ENCODE assay signal across 9 cellular contexts in genomic region chr6:37517411-37517812, GRCh38. TPM values are rescaled to one million over a fixed set of nuclear protein-coding genes. Genes with fewer than 3 reads are reported as not detected.
DNase-seq lines count a peak whose midpoint lies in the region; ATAC-seq and TF ChIP-seq lines count a peak whose summit lies in the region.
"Had no signal": no experiment of that assay in that cellular context is flagged by ENCODE, and none has a peak within 500 bp of the region (broad histone marks: within the 10 kb centered on the region; RNA-seq: fewer than 3 reads in every experiment).

No MANE protein-coding gene starts in this region.

- WGBS in heart left ventricle, 4 donors, result 71 to 81% (median 76%) methylated on average over 8 to 11 of the region's 11 CpGs

- H3K36me3 Mint-ChIP-seq in activated naive CD4-positive, alpha-beta T cell treated with anti-CD3 and anti-CD28 coated beads, Interleukin-2, amount 50 U/mL, for 24 hours, result peaks cover 7% of the 10 kb centered on the region

- no peaks in the 10 kb centered on the region for H3K9me3 Mint-ChIP-seq in activated naive CD4-positive, alpha-beta T cell treated with anti-CD3 and anti-CD28 coated beads, Interleukin-2, amount 50 U/mL, for 24 hours

- no peaks in the 10 kb centered on the region for H3K36me3 ChIP-seq in heart left ventricle

- no peak for TF ChIP-seq CTCF in heart left ventricle (IDR thresholded peaks at IDR 0.05)

- intact Hi-C loops in heart left ventricle (cut with DNase I), result no loop called here

- H3K4me3 ChIP-seq in heart left ventricle, result peak overlapping the region in 1 of 12 donors; percentile 39

- H3K27ac ChIP-seq in heart left ventricle, result peak overlapping the region in 1 of 12 donors; percentile 84
- H3K27ac ChIP-seq: parathyroid adenoma had no signal

- peaks cover 0 to 21% (median 6%) of the 10 kb centered on the region in 12 donors for H3K4me1 ChIP-seq in heart left ventricle

- DNase-seq in T follicular helper cell (ENCODE audit: low read depth) (peak; percentile 73), NCI-H1436 treated with DMSO at 0.1 percent for 48 hours (lab: John Stamatoyannopoulos, UW) (no peak), putamen (ENCODE audit: low spot score) (no peak), heart left ventricle (no peak)
- DNase-seq in stimulated activated CD4-positive, alpha-beta T cell treated with anti-CD3 and anti-CD28 coated beads, Interleukin-4, amount 100 ng/mL, for 4 hours, result peak; percentile 55 to 70

- peaks cover 88% of the 10 kb centered on the region for H3K4me1 Mint-ChIP-seq in activated naive CD4-positive, alpha-beta T cell treated with anti-CD3 and anti-CD28 coated beads, Interleukin-2, amount 50 U/mL, for 24 hours

- peak overlapping the region; percentile 93 for H3K4me3 Mint-ChIP-seq in activated naive CD4-positive, alpha-beta T cell treated with anti-CD3 and anti-CD28 coated beads, Interleukin-2, amount 50 U/mL, for 24 hours

- peaks cover 0 to 36% (median 18%) of the 10 kb centered on the region in 9 donors for H3K27me3 ChIP-seq in heart left ventricle

- TF ChIP-seq POLR2A in heart left ventricle (IDR thresholded peaks at IDR 0.05), result no peak

- peak; percentile 41 for ATAC-seq in GM18907 (IDR thresholded peaks at IDR 0.05; ENCODE audit: unreplicated experiment)
- ATAC-seq in heart left ventricle, result no peak
- no peak for ATAC-seq in GM19395 (IDR thresholded peaks at IDR 0.05; ENCODE audit: unreplicated experiment)

- peak overlapping the region; percentile 99 for H3K27ac Mint-ChIP-seq in activated naive CD4-positive, alpha-beta T cell treated with anti-CD3 and anti-CD28 coated beads, Interleukin-2, amount 50 U/mL, for 24 hours

- H3K27me3 Mint-ChIP-seq in activated naive CD4-positive, alpha-beta T cell treated with anti-CD3 and anti-CD28 coated beads, Interleukin-2, amount 50 U/mL, for 24 hours, result no peaks in the 10 kb centered on the region

- H3K9me3 ChIP-seq in heart left ventricle, result no peaks in the 10 kb centered on the region

RNA-seq across cellular contexts. Expression of gene CCDC167, which starts 17.7 kb away (rescaled TPM):
- total RNA-seq in heart left ventricle, result 10 to 100 TPM; 17.6 to 53.7 (median 25.2) TPM
- polyA plus RNA-seq in heart left ventricle, result 10 to 100 TPM; 44.2 to 76.7 TPM

Comparison
In these comparisons a context has a peak if more than half of its experiments do, and no peak if none do; other contexts are left out.
1. DNase-seq: peak in T follicular helper cell (single experiment) and stimulated activated CD4-positive, alpha-beta T cell treated with anti-CD3 and anti-CD28 coated beads, Interleukin-4, amount 100 ng/mL, for 4 hours (2 of 2); none in NCI-H1436 treated with DMSO at 0.1 percent for 48 hours (single experiment), putamen (single experiment) and heart left ventricle (0 of 5).